ENCODE assay signal across 18 cellular contexts in genomic region chr21:36396971-36397370, GRCh38.
"Had no signal": no experiment of that assay in that cellular context is flagged by ENCODE, and none has a peak within 500 bp of the region (broad histone marks: within the 10 kb centered on the region; RNA-seq: fewer than 3 reads in every experiment).

No MANE protein-coding gene starts in this region.

- H3K4me1 ChIP-seq: heart left ventricle, left lung, tibial nerve, vagina had no signal

- DNase-seq: activated CD4-positive, CD25-positive, alpha-beta regulatory T cell treated with anti-CD3 and anti-CD28 coated beads, Interleukin-2, amount 50 U/mL, for 72 hours; activated naive CD4-positive, alpha-beta T cell treated with Interleukin-2 at 50 U/mL for 16 hours; activated T-cell treated with anti-CD3 and anti-CD28 coated beads for 4 hours; anterior cingulate cortex; brain microvascular endothelial cell; central memory CD4-positive, alpha-beta T cell; heart left ventricle; left lung; midbrain; occipital lobe; posterior cingulate gyrus; retina; stimulated activated naive CD4-positive, alpha-beta T cell; T-helper 1 cell; T1000 had no signal

- H3K4me3 ChIP-seq: heart left ventricle, left lung, tibial nerve, vagina had no signal

- H3K27me3 ChIP-seq: brain microvascular endothelial cell, heart left ventricle, left lung, tibial nerve, vagina had no signal

- H3K9me3 Mint-ChIP-seq: nephron had no signal

- H3K4me1 Mint-ChIP-seq: nephron had no signal

- H3K27ac Mint-ChIP-seq: nephron had no signal

- ATAC-seq: heart left ventricle, left lung had no signal

- H3K36me3 ChIP-seq: brain microvascular endothelial cell, vagina had no signal

- H3K9me3 ChIP-seq: heart left ventricle, left lung, tibial nerve, vagina had no signal

- H3K27ac ChIP-seq: brain microvascular endothelial cell, heart left ventricle, left lung, tibial nerve, vagina had no signal

- H3K4me3 Mint-ChIP-seq: nephron had no signal
